In genomic region chr2:117571590-117572349, GRCh38 we compare ENCODE assay signal across 1 cellular context.
TF ChIP-seq lines count a peak whose summit lies in the region.

No MANE protein-coding gene starts in this region.

TF ChIP-seq in H1, 55 proteins besides CTCF, POLR2A, EP300 and RAD21:
- TF ChIP-seq, protein P1, sequence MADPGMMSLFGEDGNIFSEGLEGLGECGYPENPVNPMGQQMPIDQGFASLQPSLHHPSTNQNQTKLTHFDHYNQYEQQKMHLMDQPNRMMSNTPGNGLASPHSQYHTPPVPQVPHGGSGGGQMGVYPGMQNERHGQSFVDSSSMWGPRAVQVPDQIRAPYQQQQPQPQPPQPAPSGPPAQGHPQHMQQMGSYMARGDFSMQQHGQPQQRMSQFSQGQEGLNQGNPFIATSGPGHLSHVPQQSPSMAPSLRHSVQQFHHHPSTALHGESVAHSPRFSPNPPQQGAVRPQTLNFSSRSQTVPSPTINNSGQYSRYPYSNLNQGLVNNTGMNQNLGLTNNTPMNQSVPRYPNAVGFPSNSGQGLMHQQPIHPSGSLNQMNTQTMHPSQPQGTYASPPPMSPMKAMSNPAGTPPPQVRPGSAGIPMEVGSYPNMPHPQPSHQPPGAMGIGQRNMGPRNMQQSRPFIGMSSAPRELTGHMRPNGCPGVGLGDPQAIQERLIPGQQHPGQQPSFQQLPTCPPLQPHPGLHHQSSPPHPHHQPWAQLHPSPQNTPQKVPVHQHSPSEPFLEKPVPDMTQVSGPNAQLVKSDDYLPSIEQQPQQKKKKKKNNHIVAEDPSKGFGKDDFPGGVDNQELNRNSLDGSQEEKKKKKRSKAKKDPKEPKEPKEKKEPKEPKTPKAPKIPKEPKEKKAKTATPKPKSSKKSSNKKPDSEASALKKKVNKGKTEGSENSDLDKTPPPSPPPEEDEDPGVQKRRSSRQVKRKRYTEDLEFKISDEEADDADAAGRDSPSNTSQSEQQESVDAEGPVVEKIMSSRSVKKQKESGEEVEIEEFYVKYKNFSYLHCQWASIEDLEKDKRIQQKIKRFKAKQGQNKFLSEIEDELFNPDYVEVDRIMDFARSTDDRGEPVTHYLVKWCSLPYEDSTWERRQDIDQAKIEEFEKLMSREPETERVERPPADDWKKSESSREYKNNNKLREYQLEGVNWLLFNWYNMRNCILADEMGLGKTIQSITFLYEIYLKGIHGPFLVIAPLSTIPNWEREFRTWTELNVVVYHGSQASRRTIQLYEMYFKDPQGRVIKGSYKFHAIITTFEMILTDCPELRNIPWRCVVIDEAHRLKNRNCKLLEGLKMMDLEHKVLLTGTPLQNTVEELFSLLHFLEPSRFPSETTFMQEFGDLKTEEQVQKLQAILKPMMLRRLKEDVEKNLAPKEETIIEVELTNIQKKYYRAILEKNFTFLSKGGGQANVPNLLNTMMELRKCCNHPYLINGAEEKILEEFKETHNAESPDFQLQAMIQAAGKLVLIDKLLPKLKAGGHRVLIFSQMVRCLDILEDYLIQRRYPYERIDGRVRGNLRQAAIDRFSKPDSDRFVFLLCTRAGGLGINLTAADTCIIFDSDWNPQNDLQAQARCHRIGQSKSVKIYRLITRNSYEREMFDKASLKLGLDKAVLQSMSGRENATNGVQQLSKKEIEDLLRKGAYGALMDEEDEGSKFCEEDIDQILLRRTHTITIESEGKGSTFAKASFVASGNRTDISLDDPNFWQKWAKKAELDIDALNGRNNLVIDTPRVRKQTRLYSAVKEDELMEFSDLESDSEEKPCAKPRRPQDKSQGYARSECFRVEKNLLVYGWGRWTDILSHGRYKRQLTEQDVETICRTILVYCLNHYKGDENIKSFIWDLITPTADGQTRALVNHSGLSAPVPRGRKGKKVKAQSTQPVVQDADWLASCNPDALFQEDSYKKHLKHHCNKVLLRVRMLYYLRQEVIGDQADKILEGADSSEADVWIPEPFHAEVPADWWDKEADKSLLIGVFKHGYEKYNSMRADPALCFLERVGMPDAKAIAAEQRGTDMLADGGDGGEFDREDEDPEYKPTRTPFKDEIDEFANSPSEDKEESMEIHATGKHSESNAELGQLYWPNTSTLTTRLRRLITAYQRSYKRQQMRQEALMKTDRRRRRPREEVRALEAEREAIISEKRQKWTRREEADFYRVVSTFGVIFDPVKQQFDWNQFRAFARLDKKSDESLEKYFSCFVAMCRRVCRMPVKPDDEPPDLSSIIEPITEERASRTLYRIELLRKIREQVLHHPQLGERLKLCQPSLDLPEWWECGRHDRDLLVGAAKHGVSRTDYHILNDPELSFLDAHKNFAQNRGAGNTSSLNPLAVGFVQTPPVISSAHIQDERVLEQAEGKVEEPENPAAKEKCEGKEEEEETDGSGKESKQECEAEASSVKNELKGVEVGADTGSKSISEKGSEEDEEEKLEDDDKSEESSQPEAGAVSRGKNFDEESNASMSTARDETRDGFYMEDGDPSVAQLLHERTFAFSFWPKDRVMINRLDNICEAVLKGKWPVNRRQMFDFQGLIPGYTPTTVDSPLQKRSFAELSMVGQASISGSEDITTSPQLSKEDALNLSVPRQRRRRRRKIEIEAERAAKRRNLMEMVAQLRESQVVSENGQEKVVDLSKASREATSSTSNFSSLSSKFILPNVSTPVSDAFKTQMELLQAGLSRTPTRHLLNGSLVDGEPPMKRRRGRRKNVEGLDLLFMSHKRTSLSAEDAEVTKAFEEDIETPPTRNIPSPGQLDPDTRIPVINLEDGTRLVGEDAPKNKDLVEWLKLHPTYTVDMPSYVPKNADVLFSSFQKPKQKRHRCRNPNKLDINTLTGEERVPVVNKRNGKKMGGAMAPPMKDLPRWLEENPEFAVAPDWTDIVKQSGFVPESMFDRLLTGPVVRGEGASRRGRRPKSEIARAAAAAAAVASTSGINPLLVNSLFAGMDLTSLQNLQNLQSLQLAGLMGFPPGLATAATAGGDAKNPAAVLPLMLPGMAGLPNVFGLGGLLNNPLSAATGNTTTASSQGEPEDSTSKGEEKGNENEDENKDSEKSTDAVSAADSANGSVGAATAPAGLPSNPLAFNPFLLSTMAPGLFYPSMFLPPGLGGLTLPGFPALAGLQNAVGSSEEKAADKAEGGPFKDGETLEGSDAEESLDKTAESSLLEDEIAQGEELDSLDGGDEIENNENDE (IDR thresholded peaks at IDR 0.05; ENCODE audit: insufficient replicate concordance, low read length), result no peak
- TF ChIP-seq KDM5A (IDR thresholded peaks at IDR 0.05; ENCODE audit: low read length), result no peak
- no peak for TF ChIP-seq ATF2 (IDR thresholded peaks at IDR 0.05; ENCODE audit: low read length)
- no peak for TF ChIP-seq ZNF274 (IDR thresholded peaks at IDR 0.05; ENCODE audit: borderline replicate concordance, extremely low read depth, low read length)
- TF ChIP-seq GTF2F1 (IDR thresholded peaks at IDR 0.05; ENCODE audit: borderline replicate concordance, low read depth, low read length), result no peak
- TF ChIP-seq EZH2 (IDR thresholded peaks at IDR 0.05; ENCODE audit: low read depth, low read length, severe bottlenecking), result no peak
- no peak for TF ChIP-seq CBX8 (IDR thresholded peaks at IDR 0.05; ENCODE audit: borderline replicate concordance, low read depth, low read length)
- no peak for TF ChIP-seq CREB1 (IDR thresholded peaks at IDR 0.05)
